14 cellular contexts compared by ENCODE assay signal in genomic region chr9:120443976-120444375, GRCh38.
DNase-seq lines count a peak whose midpoint lies in the region; ATAC-seq and TF ChIP-seq lines count a peak whose summit lies in the region.
"Had no signal": no experiment of that assay in that cellular context is flagged by ENCODE, and none has a peak within 500 bp of the region (broad histone marks: within the 10 kb centered on the region; RNA-seq: fewer than 3 reads in every experiment).

No MANE protein-coding gene starts in this region.

- no peaks in the 10 kb centered on the region for H4K20me1 ChIP-seq in GM23248 (ENCODE audit: insufficient read depth)
- H4K20me1 ChIP-seq: BLaER1 treated with 17β-estradiol and CSF1 and Interleukin-3, amounts not matched to agents 10 nM and 100 nM had no signal

- H3K4me3 ChIP-seq in GM23248 (no peak overlapping the region), adipocyte (ENCODE audit: low read length) (peak overlapping the region; percentile 22), epithelial cell of esophagus (ENCODE audit: low read length) (no peak overlapping the region), lower lobe of right lung (no peak overlapping the region)
- H3K4me3 ChIP-seq: BLaER1 treated with 17β-estradiol and CSF1 and Interleukin-3, amounts not matched to agents 10 nM and 100 nM; GM23338 had no signal

- DNase-seq in GM23248, result no peak
- no peak for DNase-seq in adipocyte (ENCODE audit: low read depth)
- no peak for DNase-seq in epithelial cell of esophagus (ENCODE audit: low read depth)
- no peak for DNase-seq in osteocyte (ENCODE audit: extremely low spot score, unreplicated experiment)
- DNase-seq in lower lobe of right lung, result no peak
- no peak for DNase-seq in mucosa of gallbladder (ENCODE audit: low spot score)
- DNase-seq: 8988T; ACHN; CD4-positive, CD25-positive, alpha-beta regulatory T cell; H7 had no signal

- TF ChIP-seq CTCF in epithelial cell of esophagus (IDR thresholded peaks at IDR 0.05; ENCODE audit: insufficient read depth, low read depth, low read length, missing control alignments) (peak; percentile 1), osteocyte (IDR thresholded peaks at IDR 0.05) (no peak), lower lobe of right lung (IDR thresholded peaks at IDR 0.05) (no peak)

- no peak overlapping the region for H3K4me2 ChIP-seq in GM23248 (ENCODE audit: unreplicated experiment)
- H3K4me2 ChIP-seq: BLaER1 treated with 17β-estradiol and CSF1 and Interleukin-3, amounts not matched to agents 10 nM and 100 nM; GM23338 had no signal

- H2AFZ ChIP-seq in GM23248, result no peak overlapping the region
- H2AFZ ChIP-seq: GM23338 had no signal

- peaks cover 33% of the 10 kb centered on the region for H3K4me1 ChIP-seq in GM23248 (ENCODE audit: insufficient read depth)
- peaks cover 50% of the 10 kb centered on the region for H3K4me1 ChIP-seq in adipocyte (ENCODE audit: control insufficient read depth, insufficient read depth, low read length)
- H3K4me1 ChIP-seq in lower lobe of right lung, result peaks cover 18% of the 10 kb centered on the region

- WGBS in GM23248 (ENCODE audit: low coverage in 1 of 2, low lambda C conversion rate in 2 of 2, missing lambda C conversion rate in 2 of 2), 2 experiments, result 88 to 90% methylated on average over 3 of the region's 3 CpGs

- H3K9me3 ChIP-seq in GM23248 (ENCODE audit: low read depth) (no peaks in the 10 kb centered on the region), adipocyte (ENCODE audit: control insufficient read depth, low read length) (no peaks in the 10 kb centered on the region), lower lobe of right lung (no peaks in the 10 kb centered on the region)

- 0 out of 2 replicates have a peak, but pooled peaks cover 8% of the 10 kb centered on the region for H3K36me3 ChIP-seq in GM23248 (ENCODE audit: low read depth)
- peaks cover 14% of the 10 kb centered on the region for H3K36me3 ChIP-seq in adipocyte (ENCODE audit: control insufficient read depth, insufficient read depth, low read length, severe bottlenecking)
- peaks cover 66% of the 10 kb centered on the region for H3K36me3 ChIP-seq in lower lobe of right lung

- H3K9ac ChIP-seq in GM23248 (no peak overlapping the region), adipocyte (ENCODE audit: low read length) (no peak overlapping the region)
- H3K9ac ChIP-seq: BLaER1 treated with 17β-estradiol and CSF1 and Interleukin-3, amounts not matched to agents 10 nM and 100 nM had no signal

- in situ Hi-C loops in GM23248 (cut with MboI), result no loop called here

- peaks cover 44% of the 10 kb centered on the region for H3K4me1 Mint-ChIP-seq in osteocyte (ENCODE audit: unreplicated experiment)
- H3K4me1 Mint-ChIP-seq: GM23338 had no signal

- peaks cover 7% of the 10 kb centered on the region; the same call in 1 of the 2 replicates for H3K79me2 ChIP-seq in GM23248 (ENCODE audit: insufficient read depth)

- H3K4me3 Mint-ChIP-seq in osteocyte (ENCODE audit: unreplicated experiment), result no peak overlapping the region
- H3K4me3 Mint-ChIP-seq: CD4-positive, CD25-positive, alpha-beta regulatory T cell; GM23338 had no signal

- H3K36me3 Mint-ChIP-seq in osteocyte (ENCODE audit: unreplicated experiment), result peaks cover 14% of the 10 kb centered on the region

- H3K9me3 Mint-ChIP-seq in osteocyte (ENCODE audit: unreplicated experiment), result peaks cover 4% of the 10 kb centered on the region
- H3K9me3 Mint-ChIP-seq: GM23338 had no signal

- no peaks in the 10 kb centered on the region for H3K27me3 ChIP-seq in GM23248 (replicated peaks; ENCODE audit: insufficient read depth)
- H3K27me3 ChIP-seq in adipocyte (replicated peaks; ENCODE audit: control insufficient read depth, insufficient read depth, low read length), result no peaks in the 10 kb centered on the region
- H3K27me3 ChIP-seq in lower lobe of right lung (ENCODE audit: low read depth), result no peaks in the 10 kb centered on the region
- H3K27me3 ChIP-seq: BLaER1 treated with 17β-estradiol and CSF1 and Interleukin-3, amounts not matched to agents 10 nM and 100 nM had no signal

- H3K27ac ChIP-seq in GM23248 (0 out of 2 replicates have a peak overlapping the region, but pooled peaks have one; percentile 80), lower lobe of right lung (no peak overlapping the region)

- H3K9me2 ChIP-seq in GM23248 (ENCODE audit: insufficient read depth), result no peaks in the 10 kb centered on the region

- peak overlapping the region; percentile 77 for H3K27ac Mint-ChIP-seq in osteocyte (ENCODE audit: unreplicated experiment)
- H3K27ac Mint-ChIP-seq: GM23338 had no signal

- intact Hi-C loops in lower lobe of right lung (cut with DNase I), result no loop called here

- ATAC-seq in GM18868 (IDR thresholded peaks at IDR 0.05; ENCODE audit: unreplicated experiment), result no peak
- ATAC-seq in lower lobe of right lung, result no peak
- ATAC-seq in HG03175 (IDR thresholded peaks at IDR 0.05; ENCODE audit: unreplicated experiment), result no peak
- ATAC-seq: GM23338 had no signal

- no peaks in the 10 kb centered on the region for H3K27me3 Mint-ChIP-seq in osteocyte (ENCODE audit: unreplicated experiment)
- H3K27me3 Mint-ChIP-seq: CD4-positive, CD25-positive, alpha-beta regulatory T cell had no signal

- peaks cover 35% of the 10 kb centered on the region for H3F3A ChIP-seq in GM23248 (ENCODE audit: insufficient read depth)
